ENCODE assay signal across 8 cellular contexts in genomic region chr14:23352506-23353432, GRCh38. TPM values are rescaled to one million over a fixed set of nuclear protein-coding genes. Genes with fewer than 3 reads are reported as not detected.
DNase-seq lines count a peak whose midpoint lies in the region; ATAC-seq, FAIRE-seq and TF ChIP-seq lines count a peak whose summit lies in the region.

SLC22A17 (minus strand) TSS chr14:23352887.

- no peaks in the 10 kb centered on the region for H3K36me3 ChIP-seq in CD4-positive, CD25-positive, alpha-beta regulatory T cell (ENCODE audit: control insufficient read depth, insufficient read depth, low read length)
- H3K36me3 ChIP-seq in bronchial epithelial cell (ENCODE audit: control insufficient read depth, insufficient read depth, low read length) (no peaks in the 10 kb centered on the region), sigmoid colon (peaks cover 4 to 14% (median 6%) of the 10 kb centered on the region in 4 donors)

- peaks cover 0 to 7% (median 0%) of the 10 kb centered on the region in 7 donors for H3K9me3 Mint-ChIP-seq in CD4-positive, CD25-positive, alpha-beta regulatory T cell

- WGBS in sigmoid colon, 2 donors = 1% methylated on average over 42 of the region's 42 CpGs

- peak within 1 kb of the TSS in 1 of 3 donors; percentile 9 for H3K27ac Mint-ChIP-seq in CD4-positive, CD25-positive, alpha-beta regulatory T cell

- peaks cover 18% of the 10 kb centered on the region for H3K27me3 ChIP-seq in CD4-positive, CD25-positive, alpha-beta regulatory T cell (ENCODE audit: control insufficient read depth, insufficient read depth, low read length)
- H3K27me3 ChIP-seq in bronchial epithelial cell (ENCODE audit: control insufficient read depth, insufficient read depth, low read length) (peaks cover 4% of the 10 kb centered on the region), sigmoid colon (peaks cover 0 to 4% (median 3%) of the 10 kb centered on the region in 3 donors)

- peak; percentile 75 for ATAC-seq in CD4-positive, CD25-positive, alpha-beta regulatory T cell (ENCODE audit: low read depth in 2 of 2)
- ATAC-seq in HG02678 (IDR thresholded peaks at IDR 0.05; ENCODE audit: unreplicated experiment) (no peak), GM19463 (IDR thresholded peaks at IDR 0.05; ENCODE audit: unreplicated experiment) (no peak)

- TF ChIP-seq EP300 in sigmoid colon (IDR thresholded peaks at IDR 0.05) = no peak

- H3K27me3 Mint-ChIP-seq in CD4-positive, CD25-positive, alpha-beta regulatory T cell = peaks cover 56% of the 10 kb centered on the region

- peak; percentile 50 to 70 for TF ChIP-seq POLR2A in sigmoid colon (IDR thresholded peaks at IDR 0.05)

- peak; percentile 39 to 50 (median 47) for DNase-seq in CD4-positive, CD25-positive, alpha-beta regulatory T cell
- DNase-seq in NCI-H1092 treated with DMSO at 0.1 percent for 48 hours (lab: John Stamatoyannopoulos, UW) (peak; percentile 92), bronchial epithelial cell (ENCODE audit: low read depth) (peak; percentile 65), sigmoid colon (peak; percentile 94)

- H3K4me1 Mint-ChIP-seq in CD4-positive, CD25-positive, alpha-beta regulatory T cell = peaks cover 2 to 17% (median 9%) of the 10 kb centered on the region in 4 donors

- no peak within 1 kb of the TSS for H3K4me3 ChIP-seq in CD4-positive, CD25-positive, alpha-beta regulatory T cell (ENCODE audit: low read depth, low read length)
- H3K4me3 ChIP-seq in bronchial epithelial cell (ENCODE audit: low read depth, low read length) (peak within 1 kb of the TSS; percentile 38), iPS-18c (ENCODE audit: insufficient read depth, low read depth, low read length) (peak within 1 kb of the TSS; percentile 85), sigmoid colon (peak within 1 kb of the TSS; percentile 48 to 70 (median 69))

- peaks cover 6% of the 10 kb centered on the region for H3K4me1 ChIP-seq in CD4-positive, CD25-positive, alpha-beta regulatory T cell (ENCODE audit: control insufficient read depth, insufficient read depth, low read length, poor library complexity, severe bottlenecking)
- peaks cover 0 to 18% (median 15%) of the 10 kb centered on the region in 4 donors for H3K4me1 ChIP-seq in sigmoid colon

- FAIRE-seq in bronchial epithelial cell (lab: Jason Lieb, UNC) = no peak

- H3K4me3 Mint-ChIP-seq in CD4-positive, CD25-positive, alpha-beta regulatory T cell = peak within 1 kb of the TSS; percentile 75 to 84 (median 82)

- intact Hi-C loops in sigmoid colon (cut with DNase I) = loop anchor here (2.0 kb wide), 1 partner anchor 14 kb away; no protein-coding TSS in a partner anchor

- peaks cover 12% of the 10 kb centered on the region for H3K36me3 Mint-ChIP-seq in CD4-positive, CD25-positive, alpha-beta regulatory T cell

- no peak within 1 kb of the TSS for H3K27ac ChIP-seq in CD4-positive, CD25-positive, alpha-beta regulatory T cell (ENCODE audit: insufficient read depth, low read length, poor library complexity, severe bottlenecking)
- H3K27ac ChIP-seq in VCaP = peak within 1 kb of the TSS; percentile 51
- H3K27ac ChIP-seq in sigmoid colon = peak within 1 kb of the TSS; percentile 68 to 84 (median 72)

- TF ChIP-seq CTCF in VCaP (conservative IDR thresholded peaks at IDR 0.05) (peak; percentile 24; the same call in 1 of the 2 replicates), bronchial epithelial cell (IDR thresholded peaks at IDR 0.05; ENCODE audit: insufficient read depth, low read length, severe bottlenecking) (peak; percentile 21), sigmoid colon (IDR thresholded peaks at IDR 0.05) (no peak)

- H3K9me3 ChIP-seq in CD4-positive, CD25-positive, alpha-beta regulatory T cell (ENCODE audit: control insufficient read depth in 2 of 2, low read length in 2 of 2) = no peaks in the 10 kb centered on the region
- H3K9me3 ChIP-seq in iPS-18c (ENCODE audit: control insufficient read depth, insufficient read depth, low read length) (no peaks in the 10 kb centered on the region), sigmoid colon (no peaks in the 10 kb centered on the region)

RNA-seq across cellular contexts. Expression of gene SLC22A17, which starts in this region (rescaled TPM):
- 3.2 TPM for total RNA-seq in CD4-positive, CD25-positive, alpha-beta regulatory T cell
- polyA plus RNA-seq in CD4-positive, CD25-positive, alpha-beta regulatory T cell = 1 to 10 TPM in 3 of 4 donors, under 1 TPM in 1; 0.94 to 3.2 (median 2.1) TPM
- total RNA-seq in bronchial epithelial cell (0.79 and 0.90 TPM in 2 replicates), sigmoid colon (10 to 100 TPM; 18.1 to 38.8 (median 26.3) TPM)
- 10 to 100 TPM in 1 of 3 donors, under 1 TPM in 2; 0.60 to 10.6 (median 0.92) TPM for polyA plus RNA-seq in sigmoid colon

Comparison
In these comparisons a context has a peak if more than half of its experiments do, and no peak if none do; other contexts are left out.
1. Peak in DNase-seq and H3K4me3 ChIP-seq in bronchial epithelial cell; RNA of the gene not detected or under 1 TPM.
2. ATAC-seq: peak in CD4-positive, CD25-positive, alpha-beta regulatory T cell (2 of 2); none in HG02678 (single experiment) and GM19463 (single experiment).
3. CTCF ChIP-seq: peak in VCaP (single experiment) and bronchial epithelial cell (single experiment); none in sigmoid colon (0 of 4).
4. Peak in every context shown above with its lines, with median percentiles within 50 percentile points of each other: DNase-seq.